ENCODE assay signal across 8 cellular contexts in genomic region chr1:117093870-117094621, GRCh38. TPM values are rescaled to one million over a fixed set of nuclear protein-coding genes. Genes with fewer than 3 reads are reported as not detected.
DNase-seq lines count a peak whose midpoint lies in the region; ATAC-seq, FAIRE-seq and TF ChIP-seq lines count a peak whose summit lies in the region.

No MANE protein-coding gene starts in this region.

- POLR2A ChIA-PET in Panc1 (lab: Charles Lee): no interaction called here

- H3K4me1 ChIP-seq in Panc1 (ENCODE audit: control insufficient read depth, insufficient read depth, low read length) (no peaks in the 10 kb centered on the region), mesendoderm (ENCODE audit: control insufficient read depth, low read depth, low read length) (no peaks in the 10 kb centered on the region)

- H3K23ac ChIP-seq in mesendoderm (ENCODE audit: low read length): no peak overlapping the region

- no peak overlapping the region for H4K8ac ChIP-seq in mesendoderm (ENCODE audit: low read depth, low read length)

- no peak overlapping the region for H4K5ac ChIP-seq in mesendoderm (ENCODE audit: low read length)

- H3K4ac ChIP-seq in mesendoderm (ENCODE audit: low read depth, low read length): no peak overlapping the region

- TF ChIP-seq CTCF in AG09309 (IDR thresholded peaks at IDR 0.05; ENCODE audit: control insufficient read depth, insufficient read depth, low read depth, low read length, missing control alignments) (peak; percentile 40), Panc1 (IDR thresholded peaks at IDR 0.05) (peak; percentile 17; the same call in 1 of the 2 replicates), bronchial epithelial cell (IDR thresholded peaks at IDR 0.05; ENCODE audit: insufficient read depth, low read length, severe bottlenecking) (peak; percentile 47)

- no peaks in the 10 kb centered on the region for H3K79me1 ChIP-seq in mesendoderm (ENCODE audit: low read length)

- ATAC-seq in GM18519 (IDR thresholded peaks at IDR 0.05; ENCODE audit: low FRiP score, unreplicated experiment) (peak; percentile 77), HG03039 (IDR thresholded peaks at IDR 0.05; ENCODE audit: unreplicated experiment) (peak; percentile 59), Panc1 (no peak), HG03196 (IDR thresholded peaks at IDR 0.05; ENCODE audit: unreplicated experiment) (no peak)

- no peak for DNase-seq in AG09309 (ENCODE audit: low read depth)
- DNase-seq in Panc1 (ENCODE audit: low read depth, low spot score): no peak
- peak; percentile 87 for DNase-seq in bronchial epithelial cell (ENCODE audit: low read depth)
- DNase-seq in mesendoderm: peak; percentile 67
- DNase-seq in SK-N-DZ (ENCODE audit: low spot score): no peak

- H2BK15ac ChIP-seq in mesendoderm (replicated peaks; ENCODE audit: low read depth): no peak overlapping the region

- CTCF ChIA-PET in Panc1 (lab: Charles Lee): no interaction called here

- no peaks in the 10 kb centered on the region for H3K27me3 ChIP-seq in Panc1 (ENCODE audit: control insufficient read depth, insufficient read depth, low read length)
- H3K27me3 ChIP-seq in bronchial epithelial cell (ENCODE audit: control insufficient read depth, insufficient read depth, low read length): no peaks in the 10 kb centered on the region
- H3K27me3 ChIP-seq in mesendoderm (ENCODE audit: insufficient read depth, low read length, poor library complexity): no peaks in the 10 kb centered on the region

- intact Hi-C loops in Panc1 (cut with micrococcal nuclease; ENCODE audit: unreplicated experiment): no loop called here

- no TSS peak for BruUV-seq in Panc1 (replicated peaks; lab: Mats Ljungman, UMichigan)

- no peak overlapping the region for H3K9ac ChIP-seq in mesendoderm (ENCODE audit: low read length)

- H3K4me3 ChIP-seq in AG09309 (ENCODE audit: control insufficient read depth, low read depth, low read length) (no peak overlapping the region), Panc1 (ENCODE audit: low read depth in 2 of 2, low read length in 2 of 2) (no peak overlapping the region), bronchial epithelial cell (ENCODE audit: low read depth, low read length) (no peak overlapping the region), mesendoderm (ENCODE audit: low read length) (no peak overlapping the region)

- H3K79me2 ChIP-seq in mesendoderm (ENCODE audit: control insufficient read depth, insufficient read depth, low read length): no peaks in the 10 kb centered on the region

- no CpG with 5 or more reads among the region's 6 CpGs for WGBS in mesendoderm (ENCODE audit: extremely low coverage, insufficient coverage, low lambda C conversion rate)

- H2BK5ac ChIP-seq in mesendoderm (ENCODE audit: low read length): no peak overlapping the region

- H3K18ac ChIP-seq in mesendoderm (ENCODE audit: low read length): no peak overlapping the region

- H3K56ac ChIP-seq in mesendoderm (ENCODE audit: low read length): no peak overlapping the region

- in situ Hi-C loops in Panc1 (cut with HindIII; ENCODE audit: low pct_unique_long_range_greater_than_20kb, low sequenced_read_pairs): no loop called here

- peaks cover 6% of the 10 kb centered on the region; the same call in 1 of the 2 replicates for H3K36me3 ChIP-seq in Panc1 (ENCODE audit: control insufficient read depth, insufficient read depth, low read length)
- H3K36me3 ChIP-seq in bronchial epithelial cell (ENCODE audit: control insufficient read depth, insufficient read depth, low read length): peaks cover 5% of the 10 kb centered on the region
- H3K36me3 ChIP-seq in mesendoderm (ENCODE audit: control insufficient read depth, insufficient read depth, low read length): peaks cover 14% of the 10 kb centered on the region

- FAIRE-seq in bronchial epithelial cell (lab: Jason Lieb, UNC): no peak

- no peak overlapping the region for H2AK5ac ChIP-seq in mesendoderm (ENCODE audit: low read length)

- no peak overlapping the region for H3K4me2 ChIP-seq in mesendoderm (ENCODE audit: low read length)

- no peak overlapping the region for H2BK120ac ChIP-seq in mesendoderm (ENCODE audit: low read depth, low read length)

- no peak overlapping the region for H3K27ac ChIP-seq in Panc1 (ENCODE audit: low read length)
- H3K27ac ChIP-seq in mesendoderm (ENCODE audit: low read depth, low read length): no peak overlapping the region

- H3K9me3 ChIP-seq in Panc1 (ENCODE audit: control insufficient read depth, insufficient read depth, low read depth, low read length): no peaks in the 10 kb centered on the region

RNA-seq across cellular contexts. Expression of gene TRIM45, which starts 27.5 kb away (rescaled TPM):
- total RNA-seq in Panc1 (2021; ENCODE audit: unreplicated experiment) (4.7 TPM), bronchial epithelial cell (2.6 and 2.9 TPM in 2 replicates)
- polyA plus RNA-seq in Panc1 (2012; ENCODE audit: insufficient read length): 2.6 TPM
- polyA plus RNA-seq in mesendoderm (2013, experiment 1 of 2): 4.5 TPM
- 4.5 TPM for polyA plus RNA-seq in mesendoderm (2013, experiment 2 of 2)
- polyA plus RNA-seq in SK-N-DZ (2014; cell fraction: cytosol; rRNA removed): 9.3 and 13.1 TPM in 2 replicates
- polyA plus RNA-seq in SK-N-DZ (2014; cell fraction: nucleus; rRNA removed): 17.6 and 31.4 TPM in 2 replicates

RNA-seq across cellular contexts. Expression of gene TTF2, which starts 33.9 kb away (rescaled TPM):
- total RNA-seq in Panc1 (2021; ENCODE audit: unreplicated experiment): 32.7 TPM
- 7.3 TPM for polyA plus RNA-seq in Panc1 (2012; ENCODE audit: insufficient read length)
- 10.8 and 11.6 TPM in 2 replicates for total RNA-seq in bronchial epithelial cell
- polyA plus RNA-seq in mesendoderm (2013, experiment 1 of 2): 39.3 TPM
- polyA plus RNA-seq in mesendoderm (2013, experiment 2 of 2): 35.5 TPM
- 24.8 and 28.6 TPM in 2 replicates for polyA plus RNA-seq in SK-N-DZ (2014; cell fraction: cytosol; rRNA removed)
- polyA plus RNA-seq in SK-N-DZ (2014; cell fraction: nucleus; rRNA removed): 29.3 and 55.0 TPM in 2 replicates

Comparison
In these comparisons a context has a peak if more than half of its experiments do, and no peak if none do; other contexts are left out.
1. DNase-seq: peak in bronchial epithelial cell (single experiment) and mesendoderm (single experiment); none in AG09309 (single experiment), Panc1 (single experiment) and SK-N-DZ (single experiment).
2. ATAC-seq: peak in GM18519 (single experiment) and HG03039 (single experiment); none in Panc1 (single experiment) and HG03196 (single experiment).
3. Peak in every context shown above with its lines, with median percentiles within 50 percentile points of each other: CTCF ChIP-seq.